ENCODE assay signal across 2 cellular contexts in genomic region chr2:130339885-130340745, GRCh38.
A peak's percentile ranks its signal among the peaks of the same experiment; 100 is the strongest.
TF ChIP-seq lines count a peak whose summit lies in the region.

No MANE protein-coding gene starts in this region.

TF ChIP-seq in K562, 482 proteins besides CTCF, POLR2A, EP300 and RAD21 (continues in another document):
- TF ChIP-seq BACH1 (tag; IDR thresholded peaks at IDR 0.05) (no peak), LCOR (CRISPR knock-in tag; IDR thresholded peaks at IDR 0.05) (0 out of 2 replicates have a peak, but pooled peaks have one; percentile 27), KLF16 (IDR thresholded peaks at IDR 0.05) (peak; percentile 10; the same call in 1 of the 2 replicates), NBN (IDR thresholded peaks at IDR 0.05; ENCODE audit: low read depth) (peak; percentile 33; the same call in 1 of the 2 replicates), HMGXB4 (CRISPR knock-in tag; IDR thresholded peaks at IDR 0.05) (no peak), E2F4 (CRISPR knock-in tag; IDR thresholded peaks at IDR 0.05; ENCODE audit: low read depth) (no peak), HDAC1 (IDR thresholded peaks at IDR 0.05) (peak in 1 of 2 experiments; percentile 83; a peak in 2 of 4 replicates), L3MBTL2 (IDR thresholded peaks at IDR 0.05) (peak; percentile 58; the same call in 1 of the 2 replicates), PRDM10 (IDR thresholded peaks at IDR 0.05; ENCODE audit: partially characterized antibody) (peak; percentile 41), NR2C2 (CRISPR knock-in tag; IDR thresholded peaks at IDR 0.05) (no peak), NR2C2 (tag; IDR thresholded peaks at IDR 0.05) (peak; percentile 36; the same call in 1 of the 2 replicates), NFATC3 (IDR thresholded peaks at IDR 0.05) (0 out of 2 replicates have a peak, but pooled peaks have one; percentile 56), RBM17 (IDR thresholded peaks at IDR 0.05; ENCODE audit: borderline replicate concordance, low read depth, low read length) (no peak)
- TF ChIP-seq, protein P1, sequence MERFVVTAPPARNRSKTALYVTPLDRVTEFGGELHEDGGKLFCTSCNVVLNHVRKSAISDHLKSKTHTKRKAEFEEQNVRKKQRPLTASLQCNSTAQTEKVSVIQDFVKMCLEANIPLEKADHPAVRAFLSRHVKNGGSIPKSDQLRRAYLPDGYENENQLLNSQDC (CRISPR knock-in tag; IDR thresholded peaks at IDR 0.05) = no peak
- TF ChIP-seq, protein P2, sequence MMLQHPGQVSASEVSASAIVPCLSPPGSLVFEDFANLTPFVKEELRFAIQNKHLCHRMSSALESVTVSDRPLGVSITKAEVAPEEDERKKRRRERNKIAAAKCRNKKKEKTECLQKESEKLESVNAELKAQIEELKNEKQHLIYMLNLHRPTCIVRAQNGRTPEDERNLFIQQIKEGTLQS (IDR thresholded peaks at IDR 0.05) = peak; percentile 87
- TF ChIP-seq, protein P2 (CRISPR knock-in tag; conservative IDR thresholded peaks at IDR 0.05) = no peak
- TF ChIP-seq, protein P3, sequence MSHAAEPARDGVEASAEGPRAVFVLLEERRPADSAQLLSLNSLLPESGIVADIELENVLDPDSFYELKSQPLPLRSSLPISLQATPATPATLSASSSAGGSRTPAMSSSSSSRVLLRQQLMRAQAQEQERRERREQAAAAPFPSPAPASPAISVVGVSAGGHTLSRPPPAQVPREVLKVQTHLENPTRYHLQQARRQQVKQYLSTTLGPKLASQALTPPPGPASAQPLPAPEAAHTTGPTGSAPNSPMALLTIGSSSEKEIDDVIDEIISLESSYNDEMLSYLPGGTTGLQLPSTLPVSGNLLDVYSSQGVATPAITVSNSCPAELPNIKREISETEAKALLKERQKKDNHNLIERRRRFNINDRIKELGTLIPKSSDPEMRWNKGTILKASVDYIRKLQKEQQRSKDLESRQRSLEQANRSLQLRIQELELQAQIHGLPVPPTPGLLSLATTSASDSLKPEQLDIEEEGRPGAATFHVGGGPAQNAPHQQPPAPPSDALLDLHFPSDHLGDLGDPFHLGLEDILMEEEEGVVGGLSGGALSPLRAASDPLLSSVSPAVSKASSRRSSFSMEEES (CRISPR knock-in tag; IDR thresholded peaks at IDR 0.05) = no peak

TF ChIP-seq in neural cell, 6 proteins besides CTCF, POLR2A, EP300 and RAD21:
- no peak for TF ChIP-seq MXI1 (conservative IDR thresholded peaks at IDR 0.05; ENCODE audit: poor library complexity, severe bottlenecking)
- no peak for TF ChIP-seq POLR2AphosphoS5 (IDR thresholded peaks at IDR 0.05)
- no peak for TF ChIP-seq EZH2 (IDR thresholded peaks at IDR 0.05; ENCODE audit: borderline replicate concordance, insufficient read depth, low read length, poor library complexity, severe bottlenecking)
- no peak for TF ChIP-seq SMC3 (conservative IDR thresholded peaks at IDR 0.05; ENCODE audit: poor library complexity)
- no peak for TF ChIP-seq REST (IDR thresholded peaks at IDR 0.05; ENCODE audit: borderline replicate concordance)
- TF ChIP-seq TAF1 (IDR thresholded peaks at IDR 0.05; ENCODE audit: low read depth) = no peak
